9 cellular contexts compared by ENCODE assay signal in the genomic region with DNA sequence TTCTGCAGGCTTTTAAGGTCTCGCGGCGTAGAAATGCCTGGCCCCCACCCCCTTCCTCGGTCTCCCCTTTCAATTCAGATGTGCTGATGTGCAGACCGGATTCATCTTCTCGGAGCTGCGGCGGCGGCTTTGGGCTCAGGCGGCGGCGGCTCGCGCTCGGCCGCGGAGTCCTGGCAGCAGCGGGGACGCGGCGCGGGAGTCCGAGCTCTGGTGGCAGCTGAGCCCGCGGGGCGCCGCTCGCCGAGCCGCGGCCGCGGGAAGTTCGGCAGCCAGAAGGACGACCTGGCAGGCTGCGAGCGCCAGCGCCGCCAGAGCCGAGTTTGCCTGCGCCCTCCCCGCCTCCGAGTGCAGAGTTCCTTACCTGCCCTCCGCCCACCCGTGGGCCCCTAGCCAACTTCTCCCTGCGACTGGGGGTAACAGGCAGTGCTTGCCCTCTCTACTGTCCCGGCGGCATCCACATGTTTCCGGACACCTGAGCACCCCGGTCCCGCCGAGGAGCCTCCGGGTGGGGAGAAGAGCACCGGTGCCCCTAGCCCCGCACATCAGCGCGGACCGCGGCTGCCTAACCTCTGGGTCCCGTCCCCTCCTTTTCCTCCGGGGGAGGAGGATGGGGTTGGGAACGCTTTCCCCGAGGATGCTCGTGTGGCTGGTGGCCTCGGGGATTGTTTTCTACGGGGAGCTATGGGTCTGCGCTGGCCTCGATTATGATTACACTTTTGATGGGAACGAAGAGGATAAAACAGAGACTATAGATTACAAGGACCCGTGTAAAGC. TPM values are rescaled to one million over a fixed set of nuclear protein-coding genes. Genes with fewer than 3 reads are reported as not detected.
DNase-seq lines count a peak whose midpoint lies in the region; ATAC-seq and TF ChIP-seq lines count a peak whose summit lies in the region.
"Had no signal": no experiment of that assay in that cellular context is flagged by ENCODE, and none has a peak within 500 bp of the region (broad histone marks: within the 10 kb centered on the region; RNA-seq: fewer than 3 reads in every experiment).

No MANE protein-coding gene starts in this region.

- WGBS in liver: 2% methylated on average over 70 of the region's 70 CpGs

- H3K27ac ChIP-seq in liver (ENCODE audit: low read depth in 1 of 2, low read length in 2 of 2) (no peak overlapping the region), tibial artery (no peak overlapping the region)
- H3K27ac ChIP-seq: neutrophil had no signal

- peaks cover 21% of the 10 kb centered on the region for H3K27me3 Mint-ChIP-seq in chondrocyte (ENCODE audit: low read depth)
- peaks cover 45% of the 10 kb centered on the region for H3K27me3 Mint-ChIP-seq in activated T-helper 2 cell treated with anti-CD3 and anti-CD28 coated beads, Interferon-gamma antibody, Interleukin-2, Interleukin-4, amounts not matched to agents 10 μg/mL and 5 μg/mL and 100 μg/mL, durations not matched to agents 14 hours and 24 hours and 36 hours (ENCODE audit: low read depth)

- H3K4me3 ChIP-seq in liver (ENCODE audit: low read depth in 1 of 3, low read length in 3 of 3) (peak overlapping the region; percentile 11 to 53 (median 41)), tibial artery (peak overlapping the region; percentile 49 to 63)

- DNase-seq in GM03348 (ENCODE audit: low spot score): peak; percentile 73
- peak; percentile 51 for DNase-seq in M059J (ENCODE audit: low read depth)
- peak; percentile 86 for DNase-seq in chondrocyte (ENCODE audit: low spot score)
- no peak for DNase-seq in tibial artery
- no peak for DNase-seq in activated T-helper 2 cell treated with anti-CD3 and anti-CD28 coated beads, Interferon-gamma antibody, Interleukin-2, Interleukin-4, amounts not matched to agents 10 μg/mL and 5 μg/mL and 100 μg/mL, durations not matched to agents 14 hours and 24 hours and 36 hours (ENCODE audit: low spot score)

- peak overlapping the region; percentile 41 for H3K27ac Mint-ChIP-seq in chondrocyte (ENCODE audit: unreplicated experiment)
- no peak overlapping the region for H3K27ac Mint-ChIP-seq in activated T-helper 2 cell treated with anti-CD3 and anti-CD28 coated beads, Interferon-gamma antibody, Interleukin-2, Interleukin-4, amounts not matched to agents 10 μg/mL and 5 μg/mL and 100 μg/mL, durations not matched to agents 14 hours and 24 hours and 36 hours

- peaks cover 38% of the 10 kb centered on the region for H3K4me1 Mint-ChIP-seq in chondrocyte (ENCODE audit: low read depth)
- no peaks in the 10 kb centered on the region for H3K4me1 Mint-ChIP-seq in activated T-helper 2 cell treated with anti-CD3 and anti-CD28 coated beads, Interferon-gamma antibody, Interleukin-2, Interleukin-4, amounts not matched to agents 10 μg/mL and 5 μg/mL and 100 μg/mL, durations not matched to agents 14 hours and 24 hours and 36 hours (ENCODE audit: low read depth)

- intact Hi-C loops in tibial artery (cut with DNase I; ENCODE audit: low total_unique reads): no loop called here
- intact Hi-C loops in activated T-helper 2 cell treated with anti-CD3 and anti-CD28 coated beads, Interferon-gamma antibody, Interleukin-2, Interleukin-4, amounts not matched to agents 10 μg/mL and 5 μg/mL and 100 μg/mL, durations not matched to agents 14 hours and 24 hours and 36 hours (cut with micrococcal nuclease): no loop called here

- H3K9me3 Mint-ChIP-seq in chondrocyte (ENCODE audit: low read depth): no peaks in the 10 kb centered on the region
- no peaks in the 10 kb centered on the region for H3K9me3 Mint-ChIP-seq in activated T-helper 2 cell treated with anti-CD3 and anti-CD28 coated beads, Interferon-gamma antibody, Interleukin-2, Interleukin-4, amounts not matched to agents 10 μg/mL and 5 μg/mL and 100 μg/mL, durations not matched to agents 14 hours and 24 hours and 36 hours

- no peak for TF ChIP-seq RAD21 in liver (IDR thresholded peaks at IDR 0.05)

- H3K4me1 ChIP-seq in liver (ENCODE audit: control insufficient read depth in 4 of 4, insufficient read depth in 4 of 4, low read length in 3 of 4) (peaks cover 12 to 28% (median 23%) of the 10 kb centered on the region in 4 donors), tibial artery (peaks cover 0 to 30% (median 10%) of the 10 kb centered on the region in 4 donors)

- H3K4me3 Mint-ChIP-seq in chondrocyte (ENCODE audit: unreplicated experiment): peak overlapping the region; percentile 69
- H3K4me3 Mint-ChIP-seq in activated T-helper 2 cell treated with anti-CD3 and anti-CD28 coated beads, Interferon-gamma antibody, Interleukin-2, Interleukin-4, amounts not matched to agents 10 μg/mL and 5 μg/mL and 100 μg/mL, durations not matched to agents 14 hours and 24 hours and 36 hours (ENCODE audit: low read depth): no peak overlapping the region

- no peak for ATAC-seq in HG02884 (IDR thresholded peaks at IDR 0.05; ENCODE audit: unreplicated experiment)
- no peak for ATAC-seq in HG02870 (IDR thresholded peaks at IDR 0.05; ENCODE audit: unreplicated experiment)

- H3K9ac ChIP-seq in liver (ENCODE audit: low read depth in 1 of 2, low read length in 2 of 2): no peak overlapping the region

- no peaks in the 10 kb centered on the region for H3K9me3 ChIP-seq in liver (ENCODE audit: control insufficient read depth in 4 of 4, low read length in 3 of 4)
- no peaks in the 10 kb centered on the region for H3K9me3 ChIP-seq in tibial artery
- H3K9me3 ChIP-seq: neutrophil had no signal

- no peaks in the 10 kb centered on the region for H3K36me3 Mint-ChIP-seq in chondrocyte (ENCODE audit: low read depth)
- no peaks in the 10 kb centered on the region for H3K36me3 Mint-ChIP-seq in activated T-helper 2 cell treated with anti-CD3 and anti-CD28 coated beads, Interferon-gamma antibody, Interleukin-2, Interleukin-4, amounts not matched to agents 10 μg/mL and 5 μg/mL and 100 μg/mL, durations not matched to agents 14 hours and 24 hours and 36 hours (ENCODE audit: low read depth)

- TF ChIP-seq CTCF in chondrocyte (IDR thresholded peaks at IDR 0.05) (no peak), liver (IDR thresholded peaks at IDR 0.05; ENCODE audit: low read depth, low read length, missing input control) (no peak), tibial artery (IDR thresholded peaks at IDR 0.05) (no peak)

- H3K36me3 ChIP-seq in liver (ENCODE audit: control insufficient read depth in 4 of 4, insufficient read depth in 3 of 4, low read depth in 1 of 4, low read length in 3 of 4) (no peaks in the 10 kb centered on the region), tibial artery (no peaks in the 10 kb centered on the region)
- H3K36me3 ChIP-seq: neutrophil had no signal

- peaks cover 0 to 31% (median 8%) of the 10 kb centered on the region in 4 donors for H3K27me3 ChIP-seq in liver (ENCODE audit: control insufficient read depth in 4 of 4, insufficient read depth in 4 of 4, low read length in 3 of 4)
- peaks cover 0 to 4% of the 10 kb centered on the region in 2 donors for H3K27me3 ChIP-seq in tibial artery

TF ChIP-seq in liver, 16 proteins besides CTCF, POLR2A, EP300 and RAD21:
- no peak for TF ChIP-seq SP1 (IDR thresholded peaks at IDR 0.05)

RNA-seq across cellular contexts. Expression of a gene that starts 0.4 kb away (rescaled TPM):
- total RNA-seq in M059J (2014; rRNA removed; shearing (Covaris generic)): 4.2 and 6.8 TPM in 2 replicates
- total RNA-seq in chondrocyte (2.1 to 16.7 TPM (median 3.4 TPM) in 3 replicates), liver (under 1 TPM in 1 of 2 donors, not detected in 1; 0.25 TPM)
- polyA plus RNA-seq in liver: under 1 TPM; 0.04 to 0.05 TPM
- total RNA-seq in activated T-helper 2 cell treated with anti-CD3 and anti-CD28 coated beads, Interferon-gamma antibody, Interleukin-2, Interleukin-4, amounts not matched to agents 10 μg/mL and 5 μg/mL and 100 μg/mL, durations not matched to agents 14 hours and 24 hours and 36 hours: not detected in 2 replicates

Comparison
In these comparisons a context has a peak if more than half of its experiments do, and no peak if none do; other contexts are left out.
1. DNase-seq: peak in GM03348 (single experiment), M059J (single experiment) and chondrocyte (single experiment); none in tibial artery (0 of 2) and activated T-helper 2 cell treated with anti-CD3 and anti-CD28 coated beads, Interferon-gamma antibody, Interleukin-2, Interleukin-4, amounts not matched to agents 10 μg/mL and 5 μg/mL and 100 μg/mL, durations not matched to agents 14 hours and 24 hours and 36 hours (single experiment).